Comparison of ENCODE assay signal across 12 cellular contexts in the genomic region with DNA sequence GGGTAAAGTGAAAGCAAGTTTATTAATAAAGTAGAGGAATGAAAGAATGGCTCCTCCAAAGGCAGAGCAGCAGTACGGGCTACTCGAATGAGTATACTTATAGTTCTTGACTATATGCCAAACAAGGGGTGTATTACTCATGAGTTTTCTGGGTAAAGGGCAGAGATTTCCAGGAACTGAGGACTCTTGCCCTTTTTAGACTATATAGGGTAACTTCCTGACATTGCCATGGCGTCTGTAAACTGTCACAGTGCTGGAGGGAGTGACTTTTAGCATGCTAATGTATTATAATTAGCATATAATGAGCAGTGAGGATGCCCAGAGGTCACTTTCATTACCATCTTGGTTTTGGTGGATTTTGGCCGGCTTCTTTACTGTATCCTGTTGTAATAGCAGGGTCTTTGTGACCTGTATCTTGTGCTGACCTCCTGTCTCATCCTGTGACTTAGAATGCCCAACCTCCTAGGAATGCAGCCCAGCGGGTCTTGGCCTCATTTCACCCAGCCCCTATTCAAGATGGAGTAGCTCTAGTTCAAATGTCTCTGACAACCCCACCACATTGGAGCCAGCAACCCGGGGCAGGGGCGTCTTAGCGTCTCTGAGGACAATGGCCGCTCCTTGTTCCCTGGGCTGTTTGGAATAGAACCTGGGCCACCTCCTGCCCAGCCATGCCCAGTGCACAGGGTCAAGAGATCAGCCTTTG. TPM values are rescaled to one million over a fixed set of nuclear protein-coding genes. Genes with fewer than 3 reads are reported as not detected.
DNase-seq lines count a peak whose midpoint lies in the region; ATAC-seq, FAIRE-seq and TF ChIP-seq lines count a peak whose summit lies in the region.
"Had no signal": no experiment of that assay in that cellular context is flagged by ENCODE, and none has a peak within 500 bp of the region (broad histone marks: within the 10 kb centered on the region; RNA-seq: fewer than 3 reads in every experiment).

No MANE protein-coding gene starts in this region.

- H3K27me3 Mint-ChIP-seq in activated T-cell treated with anti-CD3 and anti-CD28 coated beads, Interleukin-2, amount 50 U/mL, for 4 hours (ENCODE audit: low read depth), result no peaks in the 10 kb centered on the region
- peaks cover 2 to 6% of the 10 kb centered on the region in 2 donors for H3K27me3 Mint-ChIP-seq in T-cell

- FAIRE-seq in GM12891 (lab: Jason Lieb, UNC), result no peak
- FAIRE-seq: frontal cortex had no signal

- peak; percentile 81 to 86 for ATAC-seq in activated T-cell treated with anti-CD3 and anti-CD28 coated beads, Interleukin-2, amount 50 U/mL, for 4 hours
- ATAC-seq in T-cell (replicated peaks in 1 of 4), result peak in 3 of 4 experiments; percentile 50 to 79 (median 76)
- peak; percentile 96 for ATAC-seq in stimulated activated effector memory CD8-positive, alpha-beta T cell treated with anti-CD3 and anti-CD28 coated beads, Interleukin-12 subunit alpha, Interleukin-12 subunit beta, amount 100 ng/mL, for 72 hours
- ATAC-seq: left cardiac atrium had no signal

- no peak for DNase-seq in activated T-cell treated with anti-CD3 and anti-CD28 coated beads, Interleukin-2, amount 50 U/mL, for 4 hours
- DNase-seq in activated T-cell treated with anti-CD3 and anti-CD28 coated beads for 4 hours, result no peak
- DNase-seq in T-cell, result no peak
- DNase-seq in choroid plexus epithelial cell (ENCODE audit: low read depth), result peak; percentile 55
- peak; percentile 25 to 64 for DNase-seq in stimulated activated effector memory CD8-positive, alpha-beta T cell treated with anti-CD3 and anti-CD28 coated beads, Interleukin-12 subunit alpha, Interleukin-12 subunit beta, amount 100 ng/mL, for 72 hours (ENCODE audit: low spot score in 2 of 2)
- no peak for DNase-seq in OCI-M2 (lab: John Stamatoyannopoulos, UW; ENCODE audit: unreplicated experiment)
- DNase-seq in GM12891 (ENCODE audit: insufficient read length, low spot score), result no peak
- DNase-seq in NCI-H524 treated with DMSO at 0.1 percent for 48 hours (lab: John Stamatoyannopoulos, UW), result no peak
- DNase-seq: left cardiac atrium, NCI-H1436 treated with DMSO at 0.1 percent for 48 hours, testis had no signal

- TF ChIP-seq CTCF in choroid plexus epithelial cell (conservative IDR thresholded peaks at IDR 0.05; ENCODE audit: low read depth, low read length), result no peak

- H3K4me3 ChIP-seq in choroid plexus epithelial cell (ENCODE audit: low read depth, low read length), result no peak overlapping the region
- H3K4me3 ChIP-seq: testis had no signal

- peaks cover 16% of the 10 kb centered on the region for H3K4me1 Mint-ChIP-seq in activated T-cell treated with anti-CD3 and anti-CD28 coated beads, Interleukin-2, amount 50 U/mL, for 4 hours (ENCODE audit: low read depth)
- H3K4me1 Mint-ChIP-seq in T-cell, result peaks cover 11 to 19% (median 11%) of the 10 kb centered on the region in 3 donors
- peaks cover 29% of the 10 kb centered on the region for H3K4me1 Mint-ChIP-seq in stimulated activated effector memory CD8-positive, alpha-beta T cell treated with anti-CD3 and anti-CD28 coated beads, Interleukin-12 subunit alpha, Interleukin-12 subunit beta, amount 100 ng/mL, for 72 hours

- H3K36me3 Mint-ChIP-seq in activated T-cell treated with anti-CD3 and anti-CD28 coated beads, Interleukin-2, amount 50 U/mL, for 4 hours (ENCODE audit: insufficient read depth), result no peaks in the 10 kb centered on the region
- H3K36me3 Mint-ChIP-seq in T-cell, result no peaks in the 10 kb centered on the region
- H3K36me3 Mint-ChIP-seq in stimulated activated effector memory CD8-positive, alpha-beta T cell treated with anti-CD3 and anti-CD28 coated beads, Interleukin-12 subunit alpha, Interleukin-12 subunit beta, amount 100 ng/mL, for 72 hours, result peaks cover 5% of the 10 kb centered on the region

- H3K27ac Mint-ChIP-seq in T-cell, result peak overlapping the region in 1 of 2 donors; percentile 4
- peak overlapping the region; percentile 17 for H3K27ac Mint-ChIP-seq in stimulated activated effector memory CD8-positive, alpha-beta T cell treated with anti-CD3 and anti-CD28 coated beads, Interleukin-12 subunit alpha, Interleukin-12 subunit beta, amount 100 ng/mL, for 72 hours

- H3K9me3 Mint-ChIP-seq in activated T-cell treated with anti-CD3 and anti-CD28 coated beads, Interleukin-2, amount 50 U/mL, for 4 hours, result no peaks in the 10 kb centered on the region
- H3K9me3 Mint-ChIP-seq in T-cell, result no peaks in the 10 kb centered on the region
- no peaks in the 10 kb centered on the region for H3K9me3 Mint-ChIP-seq in stimulated activated effector memory CD8-positive, alpha-beta T cell treated with anti-CD3 and anti-CD28 coated beads, Interleukin-12 subunit alpha, Interleukin-12 subunit beta, amount 100 ng/mL, for 72 hours

- no peak overlapping the region for H3K4me3 Mint-ChIP-seq in activated T-cell treated with anti-CD3 and anti-CD28 coated beads, Interleukin-2, amount 50 U/mL, for 4 hours
- no peak overlapping the region for H3K4me3 Mint-ChIP-seq in T-cell
- peak overlapping the region; percentile 13 for H3K4me3 Mint-ChIP-seq in stimulated activated effector memory CD8-positive, alpha-beta T cell treated with anti-CD3 and anti-CD28 coated beads, Interleukin-12 subunit alpha, Interleukin-12 subunit beta, amount 100 ng/mL, for 72 hours

- no peak for TF ChIP-seq POLR2A in GM12891 (IDR thresholded peaks at IDR 0.05; ENCODE audit: low read depth, low read length)

- CTCF ChIA-PET in T-cell (lab: Charles Lee), result interaction anchor here in 1 of 2 donors (0.8 kb wide), 1 partner anchor 408 kb away, joined by 3 read pairs; no protein-coding TSS in a partner anchor

- POLR2A ChIA-PET in T-cell (lab: Charles Lee), result no interaction called here

TF ChIP-seq in GM12891, 5 proteins besides CTCF, POLR2A, EP300 and RAD21:
- TF ChIP-seq TAF1 (IDR thresholded peaks at IDR 0.05; ENCODE audit: low read depth, low read length) (no peak), POU2F2 (IDR thresholded peaks at IDR 0.05; ENCODE audit: low read depth, low read length) (no peak), POLR2AphosphoS5 (IDR thresholded peaks at IDR 0.05; ENCODE audit: low read depth, low read length) (no peak), PAX5 (IDR thresholded peaks at IDR 0.05; ENCODE audit: insufficient read depth, low read length, severe bottlenecking) (no peak), SPI1 (IDR thresholded peaks at IDR 0.05; ENCODE audit: low read depth, low read length) (no peak)

RNA-seq across cellular contexts. Expression of gene CD82, which starts 34.9 kb away (rescaled TPM):
- total RNA-seq in activated T-cell treated with anti-CD3 and anti-CD28 coated beads, Interleukin-2, amount 50 U/mL, for 4 hours, result 100 to 1,000 TPM; 364 to 594 (median 428) TPM
- 10 to 100 TPM; 53.4 to 99.6 (median 69.0) TPM for total RNA-seq in T-cell
- 127 TPM for polyA plus RNA-seq in GM12891 (2012; ENCODE audit: low read depth, missing spikeins)

Comparison
In these comparisons a context has a peak if more than half of its experiments do, and no peak if none do; other contexts are left out.
1. DNase-seq: peak in choroid plexus epithelial cell (single experiment) and stimulated activated effector memory CD8-positive, alpha-beta T cell treated with anti-CD3 and anti-CD28 coated beads, Interleukin-12 subunit alpha, Interleukin-12 subunit beta, amount 100 ng/mL, for 72 hours (2 of 2); none in activated T-cell treated with anti-CD3 and anti-CD28 coated beads, Interleukin-2, amount 50 U/mL, for 4 hours (single experiment), activated T-cell treated with anti-CD3 and anti-CD28 coated beads for 4 hours (single experiment), T-cell (0 of 34), OCI-M2 (single experiment), GM12891 (single experiment) and NCI-H524 treated with DMSO at 0.1 percent for 48 hours (single experiment).
2. Peak in every context shown above with its lines, with median percentiles within 50 percentile points of each other: ATAC-seq.